ENCODE assay signal across 24 cellular contexts in genomic region chr9:21853414-21853813, GRCh38. TPM values are rescaled to one million over a fixed set of nuclear protein-coding genes. Genes with fewer than 3 reads are reported as not detected.
DNase-seq lines count a peak whose midpoint lies in the region; ATAC-seq, FAIRE-seq and TF ChIP-seq lines count a peak whose summit lies in the region.
"Had no signal": no experiment of that assay in that cellular context is flagged by ENCODE, and none has a peak within 500 bp of the region (broad histone marks: within the 10 kb centered on the region; RNA-seq: fewer than 3 reads in every experiment).

No MANE protein-coding gene starts in this region.

- H3K36me3 ChIP-seq in bronchial epithelial cell (ENCODE audit: control insufficient read depth, insufficient read depth, low read length) (peaks cover 6% of the 10 kb centered on the region), right lobe of liver (peaks cover 0 to 2% (median 0%) of the 10 kb centered on the region in 4 donors), sigmoid colon (peaks cover 0 to 66% (median 11%) of the 10 kb centered on the region in 4 donors)

- H3K9me3 Mint-ChIP-seq in stimulated activated memory B cell treated with anti-CD40 and anti-IgM and Interleukin-4, amounts not matched to agents 10 μg/mL and 1 μg/mL and 100 μg/mL, for 72 hours: no peaks in the 10 kb centered on the region

- FAIRE-seq in bronchial epithelial cell (lab: Jason Lieb, UNC): no peak

- H3K4me3 Mint-ChIP-seq in stimulated activated memory B cell treated with anti-CD40 and anti-IgM and Interleukin-4, amounts not matched to agents 10 μg/mL and 1 μg/mL and 100 μg/mL, for 72 hours: no peak overlapping the region
- H3K4me3 Mint-ChIP-seq: CD14-positive monocyte had no signal

- no peak for TF ChIP-seq EP300 in sigmoid colon (IDR thresholded peaks at IDR 0.05)

- H3K4me1 ChIP-seq in right lobe of liver (peaks cover 0 to 39% (median 19%) of the 10 kb centered on the region in 4 donors), sigmoid colon (no peaks in the 10 kb centered on the region)
- H3K4me1 ChIP-seq: SJCRH30 had no signal

- H3K27me3 Mint-ChIP-seq in stimulated activated memory B cell treated with anti-CD40 and anti-IgM and Interleukin-4, amounts not matched to agents 10 μg/mL and 1 μg/mL and 100 μg/mL, for 72 hours: no peaks in the 10 kb centered on the region

- H3K36me3 Mint-ChIP-seq in stimulated activated memory B cell treated with anti-CD40 and anti-IgM and Interleukin-4, amounts not matched to agents 10 μg/mL and 1 μg/mL and 100 μg/mL, for 72 hours: peaks cover 76% of the 10 kb centered on the region

- TF ChIP-seq CTCF in LNCaP clone FGC (IDR thresholded peaks at IDR 0.05; ENCODE audit: control insufficient read depth, extremely low read depth, insufficient read depth) (no peak), bronchial epithelial cell (IDR thresholded peaks at IDR 0.05; ENCODE audit: insufficient read depth, low read length, severe bottlenecking) (no peak), right lobe of liver (IDR thresholded peaks at IDR 0.05) (no peak), sigmoid colon (IDR thresholded peaks at IDR 0.05) (no peak)

- 45% methylated on average over 2 of the region's 2 CpGs for WGBS in right lobe of liver (ENCODE audit: insufficient coverage, low coverage, low lambda C conversion rate, missing lambda C conversion rate)
- whole genome bisulfite sequencing in sigmoid colon, 2 donors: 28 to 79% methylated on average over 2 of the region's 2 CpGs

- H3K27ac ChIP-seq in right lobe of liver (peak overlapping the region; percentile 56 to 62 (median 58)), sigmoid colon (no peak overlapping the region)
- H3K27ac ChIP-seq: KMS-11, RWPE1, SJCRH30 had no signal

- no peaks in the 10 kb centered on the region for H3K27me3 ChIP-seq in bronchial epithelial cell (ENCODE audit: control insufficient read depth, insufficient read depth, low read length)
- H3K27me3 ChIP-seq in right lobe of liver: no peaks in the 10 kb centered on the region
- no peaks in the 10 kb centered on the region for H3K27me3 ChIP-seq in sigmoid colon
- H3K27me3 ChIP-seq: MG63, SJCRH30 had no signal

- peak overlapping the region; percentile 40 for H3K27ac Mint-ChIP-seq in stimulated activated memory B cell treated with anti-CD40 and anti-IgM and Interleukin-4, amounts not matched to agents 10 μg/mL and 1 μg/mL and 100 μg/mL, for 72 hours
- H3K27ac Mint-ChIP-seq: CD14-positive monocyte had no signal

- H3K4me3 ChIP-seq in LNCaP clone FGC (ENCODE audit: low read depth, low read length): no peak overlapping the region
- no peak overlapping the region for H3K4me3 ChIP-seq in bronchial epithelial cell (ENCODE audit: low read depth, low read length)
- no peak overlapping the region for H3K4me3 ChIP-seq in right lobe of liver
- H3K4me3 ChIP-seq in sigmoid colon: no peak overlapping the region
- H3K4me3 ChIP-seq: GM23248, MG63, SJCRH30 had no signal

- ATAC-seq in right lobe of liver: peak; percentile 82 to 96 (median 92)
- ATAC-seq in stimulated activated memory B cell treated with anti-CD40 and anti-IgM and Interleukin-4, amounts not matched to agents 10 μg/mL and 1 μg/mL and 100 μg/mL, for 72 hours: no peak
- no peak for ATAC-seq in HG02759 (IDR thresholded peaks at IDR 0.05; ENCODE audit: unreplicated experiment)
- ATAC-seq: HCT116 had no signal

- peaks cover 14% of the 10 kb centered on the region for H3K4me1 Mint-ChIP-seq in stimulated activated memory B cell treated with anti-CD40 and anti-IgM and Interleukin-4, amounts not matched to agents 10 μg/mL and 1 μg/mL and 100 μg/mL, for 72 hours
- H3K4me1 Mint-ChIP-seq: CD14-positive monocyte had no signal

- DNase-seq in LNCaP clone FGC (ENCODE audit: low read depth) (peak; percentile 11), bronchial epithelial cell (ENCODE audit: low read depth) (peak; percentile 33), right lobe of liver (peak in 1 of 3 donors; percentile 56), sigmoid colon (no peak), NCI-H524 treated with DMSO at 0.1 percent for 48 hours (lab: John Stamatoyannopoulos, UW) (no peak), HUDEP-2 (lab: John Stamatoyannopoulos, UW; ENCODE audit: unreplicated experiment in 76 of 76) (no peak)
- DNase-seq: ACHN; AML-193; DMS79; GM23248; MG63; NCI-H1105 treated with DMSO at 0.1 percent for 48 hours; NCI-H1694 treated with DMSO at 0.1 percent for 48 hours; NCI-H2107; NCI-H226; NCI-H526; NK-92 treated with Interleukin-12 subunit alpha and Interleukin-12 subunit beta, amount 100 ng/mL, for 24 hours; SJCRH30 had no signal

- intact Hi-C loops in right lobe of liver (cut with DNase I) (no loop called here), sigmoid colon (cut with DNase I) (no loop called here)

- H3K9me3 ChIP-seq in right lobe of liver: no peaks in the 10 kb centered on the region
- H3K9me3 ChIP-seq in sigmoid colon: peaks cover 0 to 4% (median under 1%) of the 10 kb centered on the region in 4 donors

- TF ChIP-seq POLR2A in right lobe of liver (IDR thresholded peaks at IDR 0.05): no peak
- no peak for TF ChIP-seq POLR2A in sigmoid colon (IDR thresholded peaks at IDR 0.05)

RNA-seq across cellular contexts. Expression of gene MTAP, which starts 51.0 kb away (rescaled TPM):
- total RNA-seq in bronchial epithelial cell (35.7 and 44.8 TPM in 2 replicates), right lobe of liver (10 to 100 TPM; 18.1 to 23.7 (median 20.5) TPM), sigmoid colon (10 to 100 TPM; 19.9 to 28.5 (median 23.7) TPM)
- polyA plus RNA-seq in sigmoid colon: 10 to 100 TPM in 1 of 3 donors, 1 to 10 TPM in 2; 7.6 to 13.5 (median 7.8) TPM

Comparison
In these comparisons a context has a peak if more than half of its experiments do, and no peak if none do; other contexts are left out.
1. DNase-seq: peak in LNCaP clone FGC (single experiment) and bronchial epithelial cell (single experiment); none in sigmoid colon (single experiment), NCI-H524 treated with DMSO at 0.1 percent for 48 hours (single experiment) and HUDEP-2 (0 of 76).
2. ATAC-seq: peak in right lobe of liver (4 of 4); none in stimulated activated memory B cell treated with anti-CD40 and anti-IgM and Interleukin-4, amounts not matched to agents 10 μg/mL and 1 μg/mL and 100 μg/mL, for 72 hours (single experiment) and HG02759 (single experiment).
3. H3K27ac ChIP-seq: peak in right lobe of liver (3 of 3); none in sigmoid colon (0 of 4).